ENCODE assay signal across 1 cellular context in the genomic region with DNA sequence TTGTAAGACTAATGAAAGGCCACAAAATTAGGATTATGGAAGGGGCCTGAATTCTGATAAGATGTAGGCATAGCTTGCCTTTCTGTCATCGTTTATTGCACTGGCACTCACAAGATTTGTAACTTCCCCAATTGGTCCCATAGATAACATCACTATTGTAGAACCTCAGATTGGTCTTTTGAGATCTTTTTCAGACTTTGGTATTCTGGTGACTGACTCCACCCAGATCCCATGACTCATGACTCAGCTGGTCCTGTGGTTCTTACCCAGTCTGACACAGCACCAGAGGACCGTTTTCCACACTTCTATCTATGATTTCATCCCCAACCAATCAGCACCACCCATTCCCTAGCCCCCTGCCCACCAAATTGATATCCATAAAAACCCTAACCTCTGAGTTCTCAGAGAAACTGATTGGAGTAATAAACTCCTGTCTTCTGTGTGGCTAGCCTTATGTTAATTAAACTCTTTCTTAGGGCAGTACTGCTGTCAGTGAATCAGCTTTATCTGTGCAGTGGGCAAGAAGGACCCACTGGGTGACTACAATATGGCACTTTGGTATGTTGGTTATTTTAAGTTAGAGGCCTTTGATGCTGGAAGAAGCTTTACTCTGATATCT.
A peak's percentile ranks its signal among the peaks of the same experiment; 100 is the strongest.
TF ChIP-seq lines count a peak whose summit lies in the region.

No MANE protein-coding gene starts in this region.

TF ChIP-seq in K562, 482 proteins besides CTCF, POLR2A, EP300 and RAD21 (continued from another document and continues in another):
- TF ChIP-seq, protein P1, sequence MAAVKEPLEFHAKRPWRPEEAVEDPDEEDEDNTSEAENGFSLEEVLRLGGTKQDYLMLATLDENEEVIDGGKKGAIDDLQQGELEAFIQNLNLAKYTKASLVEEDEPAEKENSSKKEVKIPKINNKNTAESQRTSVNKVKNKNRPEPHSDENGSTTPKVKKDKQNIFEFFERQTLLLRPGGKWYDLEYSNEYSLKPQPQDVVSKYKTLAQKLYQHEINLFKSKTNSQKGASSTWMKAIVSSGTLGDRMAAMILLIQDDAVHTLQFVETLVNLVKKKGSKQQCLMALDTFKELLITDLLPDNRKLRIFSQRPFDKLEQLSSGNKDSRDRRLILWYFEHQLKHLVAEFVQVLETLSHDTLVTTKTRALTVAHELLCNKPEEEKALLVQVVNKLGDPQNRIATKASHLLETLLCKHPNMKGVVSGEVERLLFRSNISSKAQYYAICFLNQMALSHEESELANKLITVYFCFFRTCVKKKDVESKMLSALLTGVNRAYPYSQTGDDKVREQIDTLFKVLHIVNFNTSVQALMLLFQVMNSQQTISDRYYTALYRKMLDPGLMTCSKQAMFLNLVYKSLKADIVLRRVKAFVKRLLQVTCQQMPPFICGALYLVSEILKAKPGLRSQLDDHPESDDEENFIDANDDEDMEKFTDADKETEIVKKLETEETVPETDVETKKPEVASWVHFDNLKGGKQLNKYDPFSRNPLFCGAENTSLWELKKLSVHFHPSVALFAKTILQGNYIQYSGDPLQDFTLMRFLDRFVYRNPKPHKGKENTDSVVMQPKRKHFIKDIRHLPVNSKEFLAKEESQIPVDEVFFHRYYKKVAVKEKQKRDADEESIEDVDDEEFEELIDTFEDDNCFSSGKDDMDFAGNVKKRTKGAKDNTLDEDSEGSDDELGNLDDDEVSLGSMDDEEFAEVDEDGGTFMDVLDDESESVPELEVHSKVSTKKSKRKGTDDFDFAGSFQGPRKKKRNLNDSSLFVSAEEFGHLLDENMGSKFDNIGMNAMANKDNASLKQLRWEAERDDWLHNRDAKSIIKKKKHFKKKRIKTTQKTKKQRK (IDR thresholded peaks at IDR 0.05; ENCODE audit: borderline replicate concordance, low read depth, low read length): no peak
- no peak for TF ChIP-seq U2AF2 (optimal IDR thresholded peaks at IDR 0.05; ENCODE audit: low read depth, low read length)
- TF ChIP-seq, protein P2, sequence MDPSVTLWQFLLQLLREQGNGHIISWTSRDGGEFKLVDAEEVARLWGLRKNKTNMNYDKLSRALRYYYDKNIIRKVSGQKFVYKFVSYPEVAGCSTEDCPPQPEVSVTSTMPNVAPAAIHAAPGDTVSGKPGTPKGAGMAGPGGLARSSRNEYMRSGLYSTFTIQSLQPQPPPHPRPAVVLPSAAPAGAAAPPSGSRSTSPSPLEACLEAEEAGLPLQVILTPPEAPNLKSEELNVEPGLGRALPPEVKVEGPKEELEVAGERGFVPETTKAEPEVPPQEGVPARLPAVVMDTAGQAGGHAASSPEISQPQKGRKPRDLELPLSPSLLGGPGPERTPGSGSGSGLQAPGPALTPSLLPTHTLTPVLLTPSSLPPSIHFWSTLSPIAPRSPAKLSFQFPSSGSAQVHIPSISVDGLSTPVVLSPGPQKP (CRISPR knock-in tag; IDR thresholded peaks at IDR 0.05): no peak
- no peak for TF ChIP-seq ZNF79 (CRISPR knock-in tag; IDR thresholded peaks at IDR 0.05; ENCODE audit: low read depth)
- no peak for TF ChIP-seq HNRNPL (IDR thresholded peaks at IDR 0.05; ENCODE audit: low read depth, low read length)
- TF ChIP-seq NFIX (CRISPR knock-in tag; IDR thresholded peaks at IDR 0.05; ENCODE audit: low read depth): no peak
- peak; percentile 87 for TF ChIP-seq JUN (IDR thresholded peaks at IDR 0.05; ENCODE audit: borderline replicate concordance, low read depth, low read length)
- no peak for TF ChIP-seq JUN (CRISPR knock-in tag; IDR thresholded peaks at IDR 0.05; ENCODE audit: borderline replicate concordance)
- TF ChIP-seq SAP30 (IDR thresholded peaks at IDR 0.05; ENCODE audit: borderline replicate concordance, insufficient read depth, low read depth, low read length, poor library complexity, severe bottlenecking): no peak
- no peak for TF ChIP-seq U2AF1 (optimal IDR thresholded peaks at IDR 0.05; ENCODE audit: low read depth, low read length)
- TF ChIP-seq, protein P3, sequence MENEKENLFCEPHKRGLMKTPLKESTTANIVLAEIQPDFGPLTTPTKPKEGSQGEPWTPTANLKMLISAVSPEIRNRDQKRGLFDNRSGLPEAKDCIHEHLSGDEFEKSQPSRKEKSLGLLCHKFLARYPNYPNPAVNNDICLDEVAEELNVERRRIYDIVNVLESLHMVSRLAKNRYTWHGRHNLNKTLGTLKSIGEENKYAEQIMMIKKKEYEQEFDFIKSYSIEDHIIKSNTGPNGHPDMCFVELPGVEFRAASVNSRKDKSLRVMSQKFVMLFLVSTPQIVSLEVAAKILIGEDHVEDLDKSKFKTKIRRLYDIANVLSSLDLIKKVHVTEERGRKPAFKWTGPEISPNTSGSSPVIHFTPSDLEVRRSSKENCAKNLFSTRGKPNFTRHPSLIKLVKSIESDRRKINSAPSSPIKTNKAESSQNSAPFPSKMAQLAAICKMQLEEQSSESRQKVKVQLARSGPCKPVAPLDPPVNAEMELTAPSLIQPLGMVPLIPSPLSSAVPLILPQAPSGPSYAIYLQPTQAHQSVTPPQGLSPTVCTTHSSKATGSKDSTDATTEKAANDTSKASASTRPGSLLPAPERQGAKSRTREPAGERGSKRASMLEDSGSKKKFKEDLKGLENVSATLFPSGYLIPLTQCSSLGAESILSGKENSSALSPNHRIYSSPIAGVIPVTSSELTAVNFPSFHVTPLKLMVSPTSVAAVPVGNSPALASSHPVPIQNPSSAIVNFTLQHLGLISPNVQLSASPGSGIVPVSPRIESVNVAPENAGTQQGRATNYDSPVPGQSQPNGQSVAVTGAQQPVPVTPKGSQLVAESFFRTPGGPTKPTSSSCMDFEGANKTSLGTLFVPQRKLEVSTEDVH (IDR thresholded peaks at IDR 0.05; ENCODE audit: low read depth, partially characterized antibody): no peak
- TF ChIP-seq, protein P4, sequence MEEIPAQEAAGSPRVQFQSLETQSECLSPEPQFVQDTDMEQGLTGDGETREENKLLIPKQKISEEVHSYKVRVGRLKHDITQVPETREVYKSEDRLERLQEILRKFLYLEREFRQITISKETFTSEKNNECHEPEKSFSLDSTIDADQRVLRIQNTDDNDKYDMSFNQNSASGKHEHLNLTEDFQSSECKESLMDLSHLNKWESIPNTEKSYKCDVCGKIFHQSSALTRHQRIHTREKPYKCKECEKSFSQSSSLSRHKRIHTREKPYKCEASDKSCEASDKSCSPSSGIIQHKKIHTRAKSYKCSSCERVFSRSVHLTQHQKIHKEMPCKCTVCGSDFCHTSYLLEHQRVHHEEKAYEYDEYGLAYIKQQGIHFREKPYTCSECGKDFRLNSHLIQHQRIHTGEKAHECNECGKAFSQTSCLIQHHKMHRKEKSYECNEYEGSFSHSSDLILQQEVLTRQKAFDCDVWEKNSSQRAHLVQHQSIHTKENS (CRISPR knock-in tag; IDR thresholded peaks at IDR 0.05): no peak
- no peak for TF ChIP-seq RFX7 (CRISPR knock-in tag; IDR thresholded peaks at IDR 0.05)
- no peak for TF ChIP-seq ZNF133 (CRISPR knock-in tag; IDR thresholded peaks at IDR 0.05)
- TF ChIP-seq TRIM28 (IDR thresholded peaks at IDR 0.05): 0 out of 2 replicates have a peak, but pooled peaks have one; percentile 37
- TF ChIP-seq, protein P5, sequence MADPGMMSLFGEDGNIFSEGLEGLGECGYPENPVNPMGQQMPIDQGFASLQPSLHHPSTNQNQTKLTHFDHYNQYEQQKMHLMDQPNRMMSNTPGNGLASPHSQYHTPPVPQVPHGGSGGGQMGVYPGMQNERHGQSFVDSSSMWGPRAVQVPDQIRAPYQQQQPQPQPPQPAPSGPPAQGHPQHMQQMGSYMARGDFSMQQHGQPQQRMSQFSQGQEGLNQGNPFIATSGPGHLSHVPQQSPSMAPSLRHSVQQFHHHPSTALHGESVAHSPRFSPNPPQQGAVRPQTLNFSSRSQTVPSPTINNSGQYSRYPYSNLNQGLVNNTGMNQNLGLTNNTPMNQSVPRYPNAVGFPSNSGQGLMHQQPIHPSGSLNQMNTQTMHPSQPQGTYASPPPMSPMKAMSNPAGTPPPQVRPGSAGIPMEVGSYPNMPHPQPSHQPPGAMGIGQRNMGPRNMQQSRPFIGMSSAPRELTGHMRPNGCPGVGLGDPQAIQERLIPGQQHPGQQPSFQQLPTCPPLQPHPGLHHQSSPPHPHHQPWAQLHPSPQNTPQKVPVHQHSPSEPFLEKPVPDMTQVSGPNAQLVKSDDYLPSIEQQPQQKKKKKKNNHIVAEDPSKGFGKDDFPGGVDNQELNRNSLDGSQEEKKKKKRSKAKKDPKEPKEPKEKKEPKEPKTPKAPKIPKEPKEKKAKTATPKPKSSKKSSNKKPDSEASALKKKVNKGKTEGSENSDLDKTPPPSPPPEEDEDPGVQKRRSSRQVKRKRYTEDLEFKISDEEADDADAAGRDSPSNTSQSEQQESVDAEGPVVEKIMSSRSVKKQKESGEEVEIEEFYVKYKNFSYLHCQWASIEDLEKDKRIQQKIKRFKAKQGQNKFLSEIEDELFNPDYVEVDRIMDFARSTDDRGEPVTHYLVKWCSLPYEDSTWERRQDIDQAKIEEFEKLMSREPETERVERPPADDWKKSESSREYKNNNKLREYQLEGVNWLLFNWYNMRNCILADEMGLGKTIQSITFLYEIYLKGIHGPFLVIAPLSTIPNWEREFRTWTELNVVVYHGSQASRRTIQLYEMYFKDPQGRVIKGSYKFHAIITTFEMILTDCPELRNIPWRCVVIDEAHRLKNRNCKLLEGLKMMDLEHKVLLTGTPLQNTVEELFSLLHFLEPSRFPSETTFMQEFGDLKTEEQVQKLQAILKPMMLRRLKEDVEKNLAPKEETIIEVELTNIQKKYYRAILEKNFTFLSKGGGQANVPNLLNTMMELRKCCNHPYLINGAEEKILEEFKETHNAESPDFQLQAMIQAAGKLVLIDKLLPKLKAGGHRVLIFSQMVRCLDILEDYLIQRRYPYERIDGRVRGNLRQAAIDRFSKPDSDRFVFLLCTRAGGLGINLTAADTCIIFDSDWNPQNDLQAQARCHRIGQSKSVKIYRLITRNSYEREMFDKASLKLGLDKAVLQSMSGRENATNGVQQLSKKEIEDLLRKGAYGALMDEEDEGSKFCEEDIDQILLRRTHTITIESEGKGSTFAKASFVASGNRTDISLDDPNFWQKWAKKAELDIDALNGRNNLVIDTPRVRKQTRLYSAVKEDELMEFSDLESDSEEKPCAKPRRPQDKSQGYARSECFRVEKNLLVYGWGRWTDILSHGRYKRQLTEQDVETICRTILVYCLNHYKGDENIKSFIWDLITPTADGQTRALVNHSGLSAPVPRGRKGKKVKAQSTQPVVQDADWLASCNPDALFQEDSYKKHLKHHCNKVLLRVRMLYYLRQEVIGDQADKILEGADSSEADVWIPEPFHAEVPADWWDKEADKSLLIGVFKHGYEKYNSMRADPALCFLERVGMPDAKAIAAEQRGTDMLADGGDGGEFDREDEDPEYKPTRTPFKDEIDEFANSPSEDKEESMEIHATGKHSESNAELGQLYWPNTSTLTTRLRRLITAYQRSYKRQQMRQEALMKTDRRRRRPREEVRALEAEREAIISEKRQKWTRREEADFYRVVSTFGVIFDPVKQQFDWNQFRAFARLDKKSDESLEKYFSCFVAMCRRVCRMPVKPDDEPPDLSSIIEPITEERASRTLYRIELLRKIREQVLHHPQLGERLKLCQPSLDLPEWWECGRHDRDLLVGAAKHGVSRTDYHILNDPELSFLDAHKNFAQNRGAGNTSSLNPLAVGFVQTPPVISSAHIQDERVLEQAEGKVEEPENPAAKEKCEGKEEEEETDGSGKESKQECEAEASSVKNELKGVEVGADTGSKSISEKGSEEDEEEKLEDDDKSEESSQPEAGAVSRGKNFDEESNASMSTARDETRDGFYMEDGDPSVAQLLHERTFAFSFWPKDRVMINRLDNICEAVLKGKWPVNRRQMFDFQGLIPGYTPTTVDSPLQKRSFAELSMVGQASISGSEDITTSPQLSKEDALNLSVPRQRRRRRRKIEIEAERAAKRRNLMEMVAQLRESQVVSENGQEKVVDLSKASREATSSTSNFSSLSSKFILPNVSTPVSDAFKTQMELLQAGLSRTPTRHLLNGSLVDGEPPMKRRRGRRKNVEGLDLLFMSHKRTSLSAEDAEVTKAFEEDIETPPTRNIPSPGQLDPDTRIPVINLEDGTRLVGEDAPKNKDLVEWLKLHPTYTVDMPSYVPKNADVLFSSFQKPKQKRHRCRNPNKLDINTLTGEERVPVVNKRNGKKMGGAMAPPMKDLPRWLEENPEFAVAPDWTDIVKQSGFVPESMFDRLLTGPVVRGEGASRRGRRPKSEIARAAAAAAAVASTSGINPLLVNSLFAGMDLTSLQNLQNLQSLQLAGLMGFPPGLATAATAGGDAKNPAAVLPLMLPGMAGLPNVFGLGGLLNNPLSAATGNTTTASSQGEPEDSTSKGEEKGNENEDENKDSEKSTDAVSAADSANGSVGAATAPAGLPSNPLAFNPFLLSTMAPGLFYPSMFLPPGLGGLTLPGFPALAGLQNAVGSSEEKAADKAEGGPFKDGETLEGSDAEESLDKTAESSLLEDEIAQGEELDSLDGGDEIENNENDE (IDR thresholded peaks at IDR 0.05; ENCODE audit: low read depth, low read length): no peak
- TF ChIP-seq SAFB2 (IDR thresholded peaks at IDR 0.05; ENCODE audit: borderline replicate concordance, low read depth, low read length, severe bottlenecking): no peak
- TF ChIP-seq CHCHD3 (CRISPR knock-in tag; IDR thresholded peaks at IDR 0.05): no peak
- TF ChIP-seq NR2C2 (CRISPR knock-in tag; IDR thresholded peaks at IDR 0.05): no peak
- TF ChIP-seq NR2C2 (tag; IDR thresholded peaks at IDR 0.05): peak; percentile 56
- TF ChIP-seq JUNB (CRISPR knock-in tag; conservative IDR thresholded peaks at IDR 0.05): 0 out of 2 replicates have a peak, but pooled peaks have one; percentile 56
- TF ChIP-seq NFATC3 (IDR thresholded peaks at IDR 0.05): no peak
- TF ChIP-seq ETV1 (tag; conservative IDR thresholded peaks at IDR 0.05; ENCODE audit: low read depth): no peak
- no peak for TF ChIP-seq ZNF232 (CRISPR knock-in tag; IDR thresholded peaks at IDR 0.05)
- no peak for TF ChIP-seq THRAP3 (IDR thresholded peaks at IDR 0.05; ENCODE audit: borderline replicate concordance)
- no peak for TF ChIP-seq PPARD (CRISPR knock-in tag; IDR thresholded peaks at IDR 0.05)
- TF ChIP-seq ZNF707 (CRISPR knock-in tag; conservative IDR thresholded peaks at IDR 0.05): no peak
- TF ChIP-seq, protein P6, sequence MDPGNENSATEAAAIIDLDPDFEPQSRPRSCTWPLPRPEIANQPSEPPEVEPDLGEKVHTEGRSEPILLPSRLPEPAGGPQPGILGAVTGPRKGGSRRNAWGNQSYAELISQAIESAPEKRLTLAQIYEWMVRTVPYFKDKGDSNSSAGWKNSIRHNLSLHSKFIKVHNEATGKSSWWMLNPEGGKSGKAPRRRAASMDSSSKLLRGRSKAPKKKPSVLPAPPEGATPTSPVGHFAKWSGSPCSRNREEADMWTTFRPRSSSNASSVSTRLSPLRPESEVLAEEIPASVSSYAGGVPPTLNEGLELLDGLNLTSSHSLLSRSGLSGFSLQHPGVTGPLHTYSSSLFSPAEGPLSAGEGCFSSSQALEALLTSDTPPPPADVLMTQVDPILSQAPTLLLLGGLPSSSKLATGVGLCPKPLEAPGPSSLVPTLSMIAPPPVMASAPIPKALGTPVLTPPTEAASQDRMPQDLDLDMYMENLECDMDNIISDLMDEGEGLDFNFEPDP (CRISPR knock-in tag; IDR thresholded peaks at IDR 0.05): no peak
- no peak for TF ChIP-seq ZNF184 (CRISPR knock-in tag; IDR thresholded peaks at IDR 0.05)
- TF ChIP-seq, protein P7, sequence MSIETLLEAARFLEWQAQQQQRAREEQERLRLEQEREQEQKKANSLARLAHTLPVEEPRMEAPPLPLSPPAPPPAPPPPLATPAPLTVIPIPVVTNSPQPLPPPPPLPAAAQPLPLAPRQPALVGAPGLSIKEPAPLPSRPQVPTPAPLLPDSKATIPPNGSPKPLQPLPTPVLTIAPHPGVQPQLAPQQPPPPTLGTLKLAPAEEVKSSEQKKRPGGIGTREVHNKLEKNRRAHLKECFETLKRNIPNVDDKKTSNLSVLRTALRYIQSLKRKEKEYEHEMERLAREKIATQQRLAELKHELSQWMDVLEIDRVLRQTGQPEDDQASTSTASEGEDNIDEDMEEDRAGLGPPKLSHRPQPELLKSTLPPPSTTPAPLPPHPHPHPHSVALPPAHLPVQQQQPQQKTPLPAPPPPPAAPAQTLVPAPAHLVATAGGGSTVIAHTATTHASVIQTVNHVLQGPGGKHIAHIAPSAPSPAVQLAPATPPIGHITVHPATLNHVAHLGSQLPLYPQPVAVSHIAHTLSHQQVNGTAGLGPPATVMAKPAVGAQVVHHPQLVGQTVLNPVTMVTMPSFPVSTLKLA (conservative IDR thresholded peaks at IDR 0.05): no peak
- TF ChIP-seq YBX1 (IDR thresholded peaks at IDR 0.05): no peak
- TF ChIP-seq FOXJ3 (CRISPR knock-in tag; IDR thresholded peaks at IDR 0.05): no peak
- no peak for TF ChIP-seq FOXK1 (CRISPR knock-in tag; IDR thresholded peaks at IDR 0.05; ENCODE audit: borderline replicate concordance)
